18 cellular contexts compared by ENCODE assay signal in genomic region chr10:71632200-71632820, GRCh38.
A peak's percentile ranks its signal among the peaks of the same experiment; 100 is the strongest.
DNase-seq lines count a peak whose midpoint lies in the region; ATAC-seq, FAIRE-seq and TF ChIP-seq lines count a peak whose summit lies in the region.
"Had no signal": no experiment of that assay in that cellular context is flagged by ENCODE, and none has a peak within 500 bp of the region (broad histone marks: within the 10 kb centered on the region; RNA-seq: fewer than 3 reads in every experiment).

No MANE protein-coding gene starts in this region.

- no peak for ATAC-seq in HG02973 (IDR thresholded peaks at IDR 0.05; ENCODE audit: unreplicated experiment)
- ATAC-seq: HCT116 had no signal

- no peaks in the 10 kb centered on the region for H3K36me3 Mint-ChIP-seq in endodermal cell (ENCODE audit: low read depth)

- H3K27me3 ChIP-seq in NT2/D1 (ENCODE audit: insufficient read depth, insufficient read length), result peaks cover 3% of the 10 kb centered on the region
- no peaks in the 10 kb centered on the region for H3K27me3 ChIP-seq in endodermal cell (ENCODE audit: control insufficient read depth, insufficient read depth, low read length, poor library complexity, severe bottlenecking)

- peaks cover 15% of the 10 kb centered on the region for H3K27me3 Mint-ChIP-seq in endodermal cell (ENCODE audit: insufficient read depth)

- H3K27ac Mint-ChIP-seq in endodermal cell, result peak overlapping the region; percentile 46
- H3K27ac Mint-ChIP-seq: B cell had no signal

- no peaks in the 10 kb centered on the region for H3K9me3 ChIP-seq in NT2/D1 (ENCODE audit: insufficient read depth, low read length)
- no peaks in the 10 kb centered on the region for H3K9me3 ChIP-seq in endodermal cell (ENCODE audit: control insufficient read depth, low read length)

- H3K27ac ChIP-seq in endodermal cell (ENCODE audit: low read depth, low read length), result no peak overlapping the region
- H3K27ac ChIP-seq: GM23248, PC-9 had no signal

- FAIRE-seq in urothelium cell line (lab: Jason Lieb, UNC) (peak; percentile 20), GM12892 (lab: Jason Lieb, UNC) (no peak)

- H3K4me3 Mint-ChIP-seq in endodermal cell, result peak overlapping the region; percentile 56
- H3K4me3 Mint-ChIP-seq: B cell had no signal

- no peak overlapping the region for H3K4me3 ChIP-seq in NT2/D1 (ENCODE audit: insufficient read length, low read depth)
- peak overlapping the region; percentile 47 for H3K4me3 ChIP-seq in endodermal cell (ENCODE audit: low read length)
- H3K4me3 ChIP-seq: GM23248, PC-9 had no signal

- peaks cover 88% of the 10 kb centered on the region for H3K4me1 Mint-ChIP-seq in endodermal cell
- H3K4me1 Mint-ChIP-seq: B cell had no signal

- H3K9ac ChIP-seq in NT2/D1 (ENCODE audit: insufficient read length, low read depth) (peak overlapping the region; percentile 4), endodermal cell (ENCODE audit: extremely low read depth, low read length, poor library complexity, severe bottlenecking) (no peak overlapping the region)
- H3K9ac ChIP-seq: GM23248 had no signal

- H3K9me3 Mint-ChIP-seq in endodermal cell, result no peaks in the 10 kb centered on the region

- no peak for TF ChIP-seq CTCF in endodermal cell (conservative IDR thresholded peaks at IDR 0.05)

- H3K36me3 ChIP-seq in NT2/D1 (ENCODE audit: insufficient read depth, insufficient read length, low read length), result no peaks in the 10 kb centered on the region
- H3K36me3 ChIP-seq in endodermal cell (ENCODE audit: control insufficient read depth, insufficient read depth, low read length), result no peaks in the 10 kb centered on the region

- DNase-seq in DMS 273 (lab: John Stamatoyannopoulos, UW; ENCODE audit: unreplicated experiment) (peak; percentile 56), DMS 273 treated with DMSO at 0.1 percent for 48 hours (lab: John Stamatoyannopoulos, UW) (no peak), NT2/D1 (ENCODE audit: low read depth, low spot score) (no peak), endodermal cell (no peak), urothelium cell line (ENCODE audit: low spot score) (no peak), HuH-7.5 (ENCODE audit: low spot score) (no peak), GM12892 (ENCODE audit: insufficient read length) (no peak)
- DNase-seq: DMS153, GF-D8, GM23248, KBM-7, NCI-H1930, NCI-H446 treated with DMSO at 0.1 percent for 48 hours, NCI-H774, PC-9 had no signal

- H3K4me1 ChIP-seq in NT2/D1 (ENCODE audit: insufficient read depth, insufficient read length) (peaks cover 30% of the 10 kb centered on the region), endodermal cell (ENCODE audit: control insufficient read depth, insufficient read depth, low read length) (peaks cover 34% of the 10 kb centered on the region)

- 60 to 68% methylated on average over 5 to 6 of the region's 6 CpGs for whole genome bisulfite sequencing in endodermal cell (ENCODE audit: insufficient coverage in 1 of 2, insufficient read length in 1 of 2), 2 experiments

- TF ChIP-seq POLR2A in GM12892 (IDR thresholded peaks at IDR 0.05; ENCODE audit: low read depth, low read length), result no peak
